ENCODE assay signal across 16 cellular contexts in the genomic region with DNA sequence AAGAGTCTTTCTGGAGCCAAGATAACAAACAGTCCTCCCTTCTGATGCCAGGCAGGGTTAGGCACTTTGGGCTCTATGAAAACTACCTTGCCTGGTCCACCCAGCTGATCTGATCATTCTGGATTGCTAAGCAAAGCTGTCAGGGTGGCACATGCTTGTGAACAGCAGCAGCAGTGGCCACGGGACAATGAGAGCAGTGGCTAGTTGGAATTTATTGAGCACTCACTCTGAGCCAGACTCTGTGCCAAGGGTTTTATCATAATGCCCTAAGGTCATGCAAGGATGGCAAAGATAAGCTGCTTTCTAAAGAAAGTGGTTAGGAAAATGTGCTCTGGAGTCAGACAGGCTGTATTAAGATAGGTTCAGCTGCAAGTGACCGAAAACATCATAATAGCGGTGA.
DNase-seq lines count a peak whose midpoint lies in the region; TF ChIP-seq lines count a peak whose summit lies in the region.
"Had no signal": no experiment of that assay in that cellular context is flagged by ENCODE, and none has a peak within 500 bp of the region (broad histone marks: within the 10 kb centered on the region; RNA-seq: fewer than 3 reads in every experiment).

No MANE protein-coding gene starts in this region.

- no peaks in the 10 kb centered on the region for H3K4me1 ChIP-seq in colonic mucosa

- no peak overlapping the region for H3K9ac ChIP-seq in colonic mucosa (ENCODE audit: low read depth in 2 of 2, low read length in 2 of 2)

- H3K36me3 Mint-ChIP-seq in osteocyte (ENCODE audit: unreplicated experiment): no peaks in the 10 kb centered on the region
- H3K36me3 Mint-ChIP-seq: activated naive CD4-positive, alpha-beta T cell treated with anti-CD3 and anti-CD28 coated beads, Interleukin-2, amount 50 U/mL, for 72 hours; natural killer cell treated with Interleukin-12 subunit alpha and Interleukin-12 subunit beta and Interleukin-15 and Interleukin-18, amount 100 ng/mL, for 72 hours had no signal

- no peak overlapping the region for H3K27ac Mint-ChIP-seq in osteocyte (ENCODE audit: unreplicated experiment)
- H3K27ac Mint-ChIP-seq: activated B cell treated with CpG ODN at 0.5 μM for 24 hours; activated CD8-positive, alpha-beta T cell treated with anti-CD3 and anti-CD28 coated beads, Interleukin-2, amount 10 ng/mL, durations not matched to agents 7 days and 5 days; activated naive CD4-positive, alpha-beta T cell treated with anti-CD3 and anti-CD28 coated beads, Interleukin-2, amount 50 U/mL, for 72 hours; CD4-positive, alpha-beta T cell; natural killer cell treated with Interleukin-12 subunit alpha and Interleukin-12 subunit beta and Interleukin-15 and Interleukin-18, amount 100 ng/mL, for 72 hours had no signal

- H3K27me3 ChIP-seq in colonic mucosa: no peaks in the 10 kb centered on the region

- no peak for TF ChIP-seq CTCF in colonic mucosa (IDR thresholded peaks at IDR 0.05)
- no peak for TF ChIP-seq CTCF in osteocyte (IDR thresholded peaks at IDR 0.05)

- intact Hi-C loops in colonic mucosa (cut with DNase I): no loop called here

- H3K9me3 Mint-ChIP-seq in osteocyte (ENCODE audit: unreplicated experiment): no peaks in the 10 kb centered on the region
- H3K9me3 Mint-ChIP-seq: activated naive CD4-positive, alpha-beta T cell treated with anti-CD3 and anti-CD28 coated beads, Interleukin-2, amount 50 U/mL, for 72 hours; CD4-positive, alpha-beta T cell; natural killer cell treated with Interleukin-12 subunit alpha and Interleukin-12 subunit beta and Interleukin-15 and Interleukin-18, amount 100 ng/mL, for 72 hours had no signal

- no peak overlapping the region for H3K4me3 Mint-ChIP-seq in osteocyte (ENCODE audit: unreplicated experiment)
- H3K4me3 Mint-ChIP-seq: activated B cell treated with CpG ODN at 0.5 μM for 24 hours; activated CD8-positive, alpha-beta T cell treated with anti-CD3 and anti-CD28 coated beads, Interleukin-2, amount 10 ng/mL, durations not matched to agents 7 days and 5 days; CD4-positive, alpha-beta T cell; natural killer cell treated with Interleukin-12 subunit alpha and Interleukin-12 subunit beta and Interleukin-15 and Interleukin-18, amount 100 ng/mL, for 72 hours had no signal

- peaks cover 13% of the 10 kb centered on the region for H3K4me1 Mint-ChIP-seq in osteocyte (ENCODE audit: unreplicated experiment)
- H3K4me1 Mint-ChIP-seq: activated B cell treated with CpG ODN at 0.5 μM for 24 hours had no signal

- no peaks in the 10 kb centered on the region for H3K9me3 ChIP-seq in colonic mucosa

- H3K4me3 ChIP-seq in colonic mucosa: no peak overlapping the region

- no peaks in the 10 kb centered on the region for H3K27me3 Mint-ChIP-seq in osteocyte (ENCODE audit: unreplicated experiment)

- DNase-seq in DMS79 (lab: John Stamatoyannopoulos, UW): peak; percentile 97
- peak; percentile 5 for DNase-seq in LoVo (ENCODE audit: low spot score)
- peak; percentile 6 for DNase-seq in colonic mucosa
- peak; percentile 53 for DNase-seq in osteocyte (ENCODE audit: extremely low spot score, unreplicated experiment)
- DNase-seq in KBM-7: no peak
- no peak for DNase-seq in NCI-H2227 treated with DMSO at 0.1 percent for 48 hours (lab: John Stamatoyannopoulos, UW)
- DNase-seq in NCI-H526 (lab: John Stamatoyannopoulos, UW): no peak
- DNase-seq: activated B cell treated with CpG ODN at 0.5 μM for 24 hours; activated CD8-positive, alpha-beta T cell treated with anti-CD3 and anti-CD28 coated beads, Interleukin-2, amount 10 ng/mL, durations not matched to agents 7 days and 5 days; CD4-positive, alpha-beta T cell; DMS53; mesenchymal stem cell; NCI-H1694 treated with DMSO at 0.1 percent for 48 hours; T-helper 1 cell had no signal

- in situ Hi-C loops in KBM-7 (cut with MboI; ENCODE audit: low pct_unique_long_range_greater_than_20kb, low sequenced_read_pairs): no loop called here

- no peak overlapping the region for H3K27ac ChIP-seq in colonic mucosa

- H3K36me3 ChIP-seq in colonic mucosa: no peaks in the 10 kb centered on the region

Comparison
In these comparisons a context has a peak if more than half of its experiments do, and no peak if none do; other contexts are left out.
1. DNase-seq: peak in DMS79 (single experiment), LoVo (single experiment), colonic mucosa (single experiment) and osteocyte (single experiment); none in KBM-7 (single experiment), NCI-H2227 treated with DMSO at 0.1 percent for 48 hours (single experiment) and NCI-H526 (0 of 2).